In genomic region chr4:40628888-40629287, GRCh38 we compare ENCODE assay signal across 1 cellular context.
TF ChIP-seq lines count a peak whose summit lies in the region.

No MANE protein-coding gene starts in this region.

TF ChIP-seq in H1, 55 proteins besides CTCF, POLR2A, EP300 and RAD21 (continued from another document):
- TF ChIP-seq POU5F1 (IDR thresholded peaks at IDR 0.05; ENCODE audit: low read depth, low read length) (no peak), ATF2 (IDR thresholded peaks at IDR 0.05; ENCODE audit: low read length) (no peak)
